9 cellular contexts compared by ENCODE assay signal in genomic region chr1:62800825-62801306, GRCh38. TPM values are rescaled to one million over a fixed set of nuclear protein-coding genes. Genes with fewer than 3 reads are reported as not detected.
DNase-seq lines count a peak whose midpoint lies in the region; ATAC-seq and TF ChIP-seq lines count a peak whose summit lies in the region.
"Had no signal": no experiment of that assay in that cellular context is flagged by ENCODE, and none has a peak within 500 bp of the region (broad histone marks: within the 10 kb centered on the region; RNA-seq: fewer than 3 reads in every experiment).

No MANE protein-coding gene starts in this region.

- peaks cover 3% of the 10 kb centered on the region for H3K4me1 Mint-ChIP-seq in CD8-positive, alpha-beta T cell (ENCODE audit: low read depth)

- H3K79me2 ChIP-seq in osteoblast (ENCODE audit: insufficient read depth, low read length), result no peaks in the 10 kb centered on the region

- POLR2A ChIA-PET in CD8-positive, alpha-beta T cell (lab: Charles Lee), result no interaction called here

- H3K4me2 ChIP-seq in osteoblast (ENCODE audit: insufficient read depth, low read length), result no peak overlapping the region

- H3K36me3 Mint-ChIP-seq in CD8-positive, alpha-beta T cell, result peaks cover 13% of the 10 kb centered on the region

- intact Hi-C loops in CD8-positive, alpha-beta T cell (cut with DNase I, micrococcal nuclease), result no loop called here

- no peak overlapping the region for H3K4me3 Mint-ChIP-seq in CD8-positive, alpha-beta T cell

- no peak overlapping the region for H3K27ac ChIP-seq in CD8-positive, alpha-beta T cell (ENCODE audit: low read depth, low read length)
- no peak overlapping the region for H3K27ac ChIP-seq in osteoblast (ENCODE audit: low read depth, low read length)
- H3K27ac ChIP-seq: VCaP had no signal

- no peak for DNase-seq in activated CD4-positive, CD25-positive, alpha-beta regulatory T cell treated with anti-CD3 and anti-CD28 coated beads, Interleukin-2, amount 50 U/mL, for 72 hours
- DNase-seq in NOMO-1 treated with DMSO at 0.1 percent for 48 hours (lab: John Stamatoyannopoulos, UW; ENCODE audit: unreplicated experiment) (peak; percentile 93), midbrain (lab: John Stamatoyannopoulos, UW) (peak; percentile 34), osteoblast (ENCODE audit: insufficient read length, low spot score, missing footprints) (no peak), cerebellum (ENCODE audit: low spot score) (no peak)
- no peak for DNase-seq in CD8-positive, alpha-beta T cell

- H3K36me3 ChIP-seq in CD8-positive, alpha-beta T cell (ENCODE audit: insufficient read depth, low read length), result no peaks in the 10 kb centered on the region
- H3K36me3 ChIP-seq in osteoblast (ENCODE audit: insufficient read depth, low read length), result no peaks in the 10 kb centered on the region

- H3K9me3 ChIP-seq in CD8-positive, alpha-beta T cell (ENCODE audit: low read length), result no peaks in the 10 kb centered on the region
- H3K9me3 ChIP-seq in osteoblast (ENCODE audit: low read depth, low read length), result no peaks in the 10 kb centered on the region

- no peaks in the 10 kb centered on the region for H3K27me3 ChIP-seq in CD8-positive, alpha-beta T cell (ENCODE audit: insufficient read depth, low read length)
- no peaks in the 10 kb centered on the region for H3K27me3 ChIP-seq in osteoblast (ENCODE audit: insufficient read depth, low read length)

- H3K4me3 ChIP-seq in CD8-positive, alpha-beta T cell (ENCODE audit: low read depth, low read length), result no peak overlapping the region
- no peak overlapping the region for H3K4me3 ChIP-seq in osteoblast (ENCODE audit: insufficient read depth, low read length)

- TF ChIP-seq CTCF in CD8-positive, alpha-beta T cell (IDR thresholded peaks at IDR 0.05), result no peak
- no peak for TF ChIP-seq CTCF in osteoblast (IDR thresholded peaks at IDR 0.05; ENCODE audit: extremely low read depth, low read depth, low read length)

- no peak overlapping the region for H3K27ac Mint-ChIP-seq in CD8-positive, alpha-beta T cell

- H3K27me3 Mint-ChIP-seq in CD8-positive, alpha-beta T cell (ENCODE audit: low read depth), result no peaks in the 10 kb centered on the region

- H3K4me1 ChIP-seq in CD8-positive, alpha-beta T cell (ENCODE audit: insufficient read depth, low read length), result no peaks in the 10 kb centered on the region
- no peaks in the 10 kb centered on the region for H3K4me1 ChIP-seq in osteoblast (ENCODE audit: insufficient read depth, low read length)

- no peak overlapping the region for H2AFZ ChIP-seq in osteoblast (ENCODE audit: low read length)

- H4K20me1 ChIP-seq in osteoblast (ENCODE audit: insufficient read depth, low read length), result no peaks in the 10 kb centered on the region

- ATAC-seq in activated CD4-positive, CD25-positive, alpha-beta regulatory T cell treated with anti-CD3 and anti-CD28 coated beads, Interleukin-2, amount 50 U/mL, for 24 hours, result peak; percentile 63 to 78
- peak; percentile 98 for ATAC-seq in HG02870 (IDR thresholded peaks at IDR 0.05; ENCODE audit: unreplicated experiment)
- no peak for ATAC-seq in CD8-positive, alpha-beta T cell

- no peaks in the 10 kb centered on the region for H3K9me3 Mint-ChIP-seq in CD8-positive, alpha-beta T cell

- CTCF ChIA-PET in CD8-positive, alpha-beta T cell (lab: Charles Lee), result no interaction called here

RNA-seq across cellular contexts. Expression of gene ATG4C, which starts 16.9 kb away (rescaled TPM):
- 1 to 10 TPM; 2.7 to 6.3 TPM for total RNA-seq in CD8-positive, alpha-beta T cell
- total RNA-seq in osteoblast, result 5.8 and 9.4 TPM in 2 replicates
- total RNA-seq in cerebellum, result 15.9 TPM

Comparison
In these comparisons a context has a peak if more than half of its experiments do, and no peak if none do; other contexts are left out.
1. DNase-seq: peak in NOMO-1 treated with DMSO at 0.1 percent for 48 hours (single experiment) and midbrain (single experiment); none in activated CD4-positive, CD25-positive, alpha-beta regulatory T cell treated with anti-CD3 and anti-CD28 coated beads, Interleukin-2, amount 50 U/mL, for 72 hours (single experiment), CD8-positive, alpha-beta T cell (0 of 7), osteoblast (single experiment) and cerebellum (single experiment).